Comparison of ENCODE assay signal across 18 cellular contexts in genomic region chr1:10958614-10959013, GRCh38. TPM values are rescaled to one million over a fixed set of nuclear protein-coding genes. Genes with fewer than 3 reads are reported as not detected.
DNase-seq lines count a peak whose midpoint lies in the region; ATAC-seq and TF ChIP-seq lines count a peak whose summit lies in the region.
"Had no signal": no experiment of that assay in that cellular context is flagged by ENCODE, and none has a peak within 500 bp of the region (broad histone marks: within the 10 kb centered on the region; RNA-seq: fewer than 3 reads in every experiment).

No MANE protein-coding gene starts in this region.

- H3K4me3 Mint-ChIP-seq in MCF 10A (ENCODE audit: unreplicated experiment) (no peak overlapping the region), endodermal cell (no peak overlapping the region), natural killer cell (no peak overlapping the region), Calu3 (ENCODE audit: low read depth, unreplicated experiment) (no peak overlapping the region)
- H3K4me3 Mint-ChIP-seq: brain; T-helper 2 cell treated with Interferon-gamma antibody and Interleukin-4, amounts not matched to agents 5 μg/mL and 100 μg/mL, for 36 hours had no signal

- H3K27me3 ChIP-seq in endodermal cell (ENCODE audit: control insufficient read depth, insufficient read depth, low read length, poor library complexity, severe bottlenecking): no peaks in the 10 kb centered on the region

- no peak overlapping the region for H3K9ac ChIP-seq in endodermal cell (ENCODE audit: extremely low read depth, low read length, poor library complexity, severe bottlenecking)

- H3K36me3 Mint-ChIP-seq in MCF 10A (ENCODE audit: insufficient read depth, unreplicated experiment) (no peaks in the 10 kb centered on the region), endodermal cell (ENCODE audit: low read depth) (no peaks in the 10 kb centered on the region), natural killer cell (no peaks in the 10 kb centered on the region), Calu3 (ENCODE audit: insufficient read depth, unreplicated experiment) (no peaks in the 10 kb centered on the region)
- H3K36me3 Mint-ChIP-seq: brain had no signal

- H3K36me3 ChIP-seq in endodermal cell (ENCODE audit: control insufficient read depth, insufficient read depth, low read length): no peaks in the 10 kb centered on the region
- H3K36me3 ChIP-seq: esophagus muscularis mucosa, prostate gland had no signal

- H3K4me1 Mint-ChIP-seq in MCF 10A (ENCODE audit: insufficient read depth, unreplicated experiment) (no peaks in the 10 kb centered on the region), endodermal cell (peaks cover 31% of the 10 kb centered on the region), natural killer cell (peaks cover 0 to 7% of the 10 kb centered on the region in 2 donors), Calu3 (ENCODE audit: low read depth, unreplicated experiment) (no peaks in the 10 kb centered on the region)

- TF ChIP-seq CTCF in MCF 10A (IDR thresholded peaks at IDR 0.05; ENCODE audit: unreplicated experiment) (no peak), endodermal cell (conservative IDR thresholded peaks at IDR 0.05) (no peak), natural killer cell (IDR thresholded peaks at IDR 0.05) (no peak), Calu3 (IDR thresholded peaks at IDR 0.05; ENCODE audit: unreplicated experiment) (no peak)

- ATAC-seq in natural killer cell: no peak

- DNase-seq in T47D (ENCODE audit: low read depth in 1 of 2, low spot score in 1 of 2): peak; percentile 42 to 69
- no peak for DNase-seq in MCF 10A (ENCODE audit: unreplicated experiment)
- DNase-seq in NCI-H2196 (lab: John Stamatoyannopoulos, UW; ENCODE audit: unreplicated experiment): peak; percentile 74
- peak; percentile 96 for DNase-seq in endodermal cell
- DNase-seq in natural killer cell: no peak
- no peak for DNase-seq in GM19238 (ENCODE audit: insufficient read length, low spot score)
- no peak for DNase-seq in GF-D8 (lab: John Stamatoyannopoulos, UW)
- DNase-seq in Calu3: no peak
- DNase-seq: activated CD4-positive, alpha-beta T cell treated with anti-CD3 and anti-CD28 coated beads for 4 hours; activated naive CD4-positive, alpha-beta T cell treated with anti-CD3 and anti-CD28 coated beads, Interleukin-2, amount 50 U/mL, for 16 hours; dermis blood vessel endothelial cell; head of caudate nucleus; NCI-H82 had no signal

- no peak overlapping the region for H3K4me3 ChIP-seq in endodermal cell (ENCODE audit: low read length)
- H3K4me3 ChIP-seq: esophagus muscularis mucosa, prostate gland had no signal

- 61 to 78% methylated on average over 10 of the region's 10 CpGs for WGBS in endodermal cell (ENCODE audit: insufficient coverage in 1 of 2, insufficient read length in 1 of 2), 2 experiments

- intact Hi-C loops in MCF 10A (cut with micrococcal nuclease): no loop called here
- intact Hi-C loops in natural killer cell (cut with micrococcal nuclease): no loop called here
- intact Hi-C loops in Calu3 (cut with micrococcal nuclease; ENCODE audit: unreplicated experiment): no loop called here

- POLR2A ChIA-PET in MCF 10A (lab: Yijun Ruan, JAX): no interaction called here

- no peaks in the 10 kb centered on the region for H3K9me3 Mint-ChIP-seq in MCF 10A (ENCODE audit: unreplicated experiment)
- no peaks in the 10 kb centered on the region for H3K9me3 Mint-ChIP-seq in endodermal cell
- no peaks in the 10 kb centered on the region for H3K9me3 Mint-ChIP-seq in natural killer cell
- no peaks in the 10 kb centered on the region for H3K9me3 Mint-ChIP-seq in Calu3 (ENCODE audit: low read depth, unreplicated experiment)
- H3K9me3 Mint-ChIP-seq: T-helper 2 cell treated with Interferon-gamma antibody and Interleukin-4, amounts not matched to agents 5 μg/mL and 100 μg/mL, for 36 hours had no signal

- H3K27ac ChIP-seq in endodermal cell (ENCODE audit: low read depth, low read length): no peak overlapping the region
- H3K27ac ChIP-seq: C4-2B, esophagus muscularis mucosa, prostate gland had no signal

- H3K27me3 Mint-ChIP-seq in MCF 10A (ENCODE audit: insufficient read depth, unreplicated experiment): no peaks in the 10 kb centered on the region
- H3K27me3 Mint-ChIP-seq in endodermal cell (ENCODE audit: insufficient read depth): peaks cover 15% of the 10 kb centered on the region
- H3K27me3 Mint-ChIP-seq in natural killer cell (ENCODE audit: low read depth in 2 of 2): peaks cover 0 to 7% of the 10 kb centered on the region in 2 donors
- peaks cover 16% of the 10 kb centered on the region for H3K27me3 Mint-ChIP-seq in Calu3 (ENCODE audit: unreplicated experiment)

- BruUV-seq in MCF 10A (replicated peaks; lab: Mats Ljungman, UMichigan) (no TSS peak), Calu3 (replicated peaks; lab: Mats Ljungman, UMichigan) (no TSS peak)

- peaks cover 4% of the 10 kb centered on the region for H3K4me1 ChIP-seq in endodermal cell (ENCODE audit: control insufficient read depth, insufficient read depth, low read length)
- H3K4me1 ChIP-seq: prostate gland had no signal

- in situ Hi-C loops in T47D (cut with HindIII; ENCODE audit: low pct_unique_long_range_greater_than_20kb, low sequenced_read_pairs): no loop called here

- CTCF ChIA-PET in MCF 10A (lab: Yijun Ruan, JAX) (interaction anchor here (0.5 to 1.0 kb wide), 3 partner anchors 9 to 41 kb away, joined by 3 read pairs; no protein-coding TSS in a partner anchor), Calu3 (lab: Charles Lee) (no interaction called here)

- H3K27ac Mint-ChIP-seq in MCF 10A (ENCODE audit: low read depth, unreplicated experiment): no peak overlapping the region
- peak overlapping the region; percentile 35 for H3K27ac Mint-ChIP-seq in endodermal cell
- no peak overlapping the region for H3K27ac Mint-ChIP-seq in natural killer cell
- no peak overlapping the region for H3K27ac Mint-ChIP-seq in Calu3 (ENCODE audit: unreplicated experiment)
- H3K27ac Mint-ChIP-seq: T-helper 2 cell treated with Interferon-gamma antibody and Interleukin-4, amounts not matched to agents 5 μg/mL and 100 μg/mL, for 36 hours had no signal

- H3K9me3 ChIP-seq in endodermal cell (ENCODE audit: control insufficient read depth, low read length): no peaks in the 10 kb centered on the region
- H3K9me3 ChIP-seq: prostate gland had no signal

RNA-seq across cellular contexts. Expression of gene TARDBP, which starts 53.8 kb away (rescaled TPM):
- total RNA-seq in MCF 10A (2022) (144 and 172 TPM in 2 replicates), endodermal cell (100 to 1,000 TPM; 203 to 216 TPM), natural killer cell (100 to 1,000 TPM; 148 to 171 (median 161) TPM), Calu3 (2022) (124 and 130 TPM in 2 replicates)
- 271 TPM for polyA plus RNA-seq in endodermal cell (2013, experiment 1 of 2)
- 250 TPM for polyA plus RNA-seq in endodermal cell (2013, experiment 2 of 2)

Comparison
In these comparisons a context has a peak if more than half of its experiments do, and no peak if none do; other contexts are left out.
1. DNase-seq: peak in T47D (2 of 2), NCI-H2196 (single experiment) and endodermal cell (single experiment); none in MCF 10A (single experiment), natural killer cell (single experiment), GM19238 (single experiment), GF-D8 (single experiment) and Calu3 (single experiment).